In the genomic region with DNA sequence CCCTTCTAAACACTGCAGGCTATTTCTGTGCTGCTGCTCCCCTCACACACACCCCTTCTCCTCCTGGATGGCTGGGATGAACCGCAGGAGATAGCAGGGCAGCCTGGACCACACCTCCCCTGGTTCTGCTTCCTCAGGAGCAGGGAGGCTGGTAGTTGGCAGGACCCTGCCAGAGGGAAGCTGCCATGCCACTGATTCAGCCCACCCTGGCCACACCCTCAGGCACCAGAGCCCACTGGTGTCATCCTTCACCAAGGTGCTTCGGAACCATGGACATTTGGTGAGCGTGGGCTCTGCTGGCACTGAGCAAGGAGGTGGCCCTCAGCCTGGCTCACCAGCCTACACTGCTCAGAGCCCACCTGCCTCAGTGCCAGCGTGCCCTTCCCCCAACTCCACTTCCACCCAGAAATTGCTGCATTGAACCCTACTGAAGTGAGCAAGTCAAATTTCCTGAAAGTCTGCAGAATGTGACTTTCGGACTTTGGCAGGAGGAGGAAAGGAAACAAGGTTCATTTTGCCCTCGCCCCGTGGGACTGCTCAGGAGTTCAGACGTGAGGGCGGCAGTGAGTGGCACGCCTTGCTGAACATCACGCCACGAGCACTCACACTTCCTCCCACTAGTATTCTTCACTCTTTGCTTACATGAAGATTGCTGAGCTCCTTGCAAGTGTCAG, we compare ENCODE assay signal across 9 cellular contexts. TPM values are rescaled to one million over a fixed set of nuclear protein-coding genes. Genes with fewer than 3 reads are reported as not detected.
A peak's percentile ranks its signal among the peaks of the same experiment; 100 is the strongest.
DNase-seq lines count a peak whose midpoint lies in the region; ATAC-seq, FAIRE-seq and TF ChIP-seq lines count a peak whose summit lies in the region.
"Had no signal": no experiment of that assay in that cellular context is flagged by ENCODE, and none has a peak within 500 bp of the region (broad histone marks: within the 10 kb centered on the region; RNA-seq: fewer than 3 reads in every experiment).

No MANE protein-coding gene starts in this region.

- POLR2A ChIA-PET in A549 (lab: Yijun Ruan, JAX): no interaction called here

- no peak for TF ChIP-seq EP300 in A549 (IDR thresholded peaks at IDR 0.05)

- H3F3A ChIP-seq in OCI-LY1 (ENCODE audit: insufficient read depth, low read length): 0 out of 2 replicates have a peak, but pooled peaks cover 13% of the 10 kb centered on the region

- DNase-seq in A549 (ENCODE audit: low read depth in 1 of 2, low spot score in 1 of 2) (no peak), fibroblast of lung (ENCODE audit: low read depth in 2 of 2) (no peak), neural crest cell (ENCODE audit: low read depth, low spot score) (no peak), GM20000 (ENCODE audit: low spot score) (no peak), ureter (ENCODE audit: low spot score) (no peak)
- no peak for DNase-seq in activated CD4-positive, CD25-positive, alpha-beta regulatory T cell treated with anti-CD3 and anti-CD28 coated beads, Interleukin-2, amount 50 U/mL, for 72 hours

- peak overlapping the region; percentile 72 for H3K4me2 ChIP-seq in A549
- H3K4me2 ChIP-seq in OCI-LY1 (ENCODE audit: low read length): peak overlapping the region; percentile 66
- H3K4me2 ChIP-seq in fibroblast of lung (ENCODE audit: extremely low read depth, insufficient read depth, low read length): peak overlapping the region; percentile 99

- CTCF ChIA-PET in A549 (lab: Yijun Ruan, JAX): interaction anchor here (0.6 to 1.2 kb wide), 3 partner anchors 9 to 22 kb away, joined by 3 to 4 read pairs (median 3); no protein-coding TSS in a partner anchor

- H3K27me3 Mint-ChIP-seq in neural crest cell (ENCODE audit: low read depth): no peaks in the 10 kb centered on the region

- no peak for TF ChIP-seq RAD21 in A549 (conservative IDR thresholded peaks at IDR 0.05 in 1 of 2, IDR thresholded peaks at IDR 0.05 in 1 of 2)

- peak overlapping the region; percentile 76 for H3K27ac Mint-ChIP-seq in neural crest cell (ENCODE audit: unreplicated experiment)

- no peaks in the 10 kb centered on the region for H3K9me2 ChIP-seq in OCI-LY1 (ENCODE audit: low read depth, low read length)

- no peak for TF ChIP-seq POLR2A in A549 (IDR thresholded peaks at IDR 0.05; ENCODE audit: low read length)

- H3K79me2 ChIP-seq in OCI-LY1 (ENCODE audit: insufficient read depth, low read length) (no peaks in the 10 kb centered on the region), fibroblast of lung (ENCODE audit: control insufficient read depth, insufficient read depth, low read length) (no peaks in the 10 kb centered on the region)

- ATAC-seq in A549 (peak; percentile 41 to 65; a peak in 4 of 6 replicates), HG03439 (IDR thresholded peaks at IDR 0.05; ENCODE audit: unreplicated experiment) (no peak)

- no peaks in the 10 kb centered on the region for H3K9me3 ChIP-seq in A549
- H3K9me3 ChIP-seq in OCI-LY1 (ENCODE audit: low read length): no peaks in the 10 kb centered on the region
- no peaks in the 10 kb centered on the region for H3K9me3 ChIP-seq in fibroblast of lung (ENCODE audit: control insufficient read depth, insufficient read depth, low read depth, low read length)

- TF ChIP-seq CTCF in A549 (IDR thresholded peaks at IDR 0.05) (no peak), OCI-LY1 (IDR thresholded peaks at IDR 0.05; ENCODE audit: low read length) (no peak), fibroblast of lung (conservative IDR thresholded peaks at IDR 0.05 in 1 of 2, IDR thresholded peaks at IDR 0.05 in 1 of 2; ENCODE audit: low read depth in 1 of 2, low read length in 2 of 2) (no peak), neural crest cell (conservative IDR thresholded peaks at IDR 0.05) (no peak), GM20000 (IDR thresholded peaks at IDR 0.05; ENCODE audit: extremely low read depth, missing control alignments) (no peak)

- peak overlapping the region; percentile 76 for H3K4me3 Mint-ChIP-seq in neural crest cell

- H3K36me3 Mint-ChIP-seq in neural crest cell (ENCODE audit: low read depth): no peaks in the 10 kb centered on the region
- H3K36me3 Mint-ChIP-seq: activated naive CD8-positive, alpha-beta T cell had no signal

- H3K27me3 ChIP-seq in OCI-LY1 (ENCODE audit: insufficient read depth, low read length) (no peaks in the 10 kb centered on the region), fibroblast of lung (ENCODE audit: control insufficient read depth, insufficient read depth, low read length) (no peaks in the 10 kb centered on the region)

- H4K20me1 ChIP-seq in OCI-LY1 (ENCODE audit: insufficient read depth, low read length): no peaks in the 10 kb centered on the region
- no peaks in the 10 kb centered on the region for H4K20me1 ChIP-seq in fibroblast of lung (ENCODE audit: control insufficient read depth, extremely low read depth, insufficient read depth, low read length)

- WGBS in A549 (ENCODE audit: missing lambda C conversion rate): 72% methylated on average over 10 of the region's 12 CpGs

- no peaks in the 10 kb centered on the region for H3K9me3 Mint-ChIP-seq in neural crest cell

- no peak overlapping the region for H3K4me3 ChIP-seq in A549
- peak overlapping the region; percentile 25 for H3K4me3 ChIP-seq in OCI-LY1 (ENCODE audit: low read depth, low read length, poor library complexity, severe bottlenecking)
- H3K4me3 ChIP-seq in fibroblast of lung (replicated peaks in 1 of 4; ENCODE audit: control extremely low read depth in 1 of 4, insufficient read depth in 1 of 4, low read depth in 3 of 4, low read length in 4 of 4): peak overlapping the region in 1 of 4 experiments; percentile 54

- peak overlapping the region; percentile 65 for H3K9ac ChIP-seq in OCI-LY1 (ENCODE audit: low read length)
- H3K9ac ChIP-seq in fibroblast of lung (ENCODE audit: insufficient read depth, low read length): peak overlapping the region; percentile 23

- H3K4me1 Mint-ChIP-seq in neural crest cell: peaks cover 76% of the 10 kb centered on the region

- peaks cover 12% of the 10 kb centered on the region for H3K4me1 ChIP-seq in A549
- peaks cover 79% of the 10 kb centered on the region for H3K4me1 ChIP-seq in OCI-LY1 (ENCODE audit: insufficient read depth, low read length, severe bottlenecking)
- peaks cover 11% of the 10 kb centered on the region for H3K4me1 ChIP-seq in fibroblast of lung (ENCODE audit: control insufficient read depth, extremely low read depth, insufficient read depth, low read length)

- H3K36me3 ChIP-seq in OCI-LY1 (ENCODE audit: insufficient read depth, low read length): no peaks in the 10 kb centered on the region
- H3K36me3 ChIP-seq in fibroblast of lung (ENCODE audit: control insufficient read depth, insufficient read depth, low read length): no peaks in the 10 kb centered on the region

- H2AFZ ChIP-seq in OCI-LY1 (ENCODE audit: low read length) (no peak overlapping the region), fibroblast of lung (ENCODE audit: low read length) (peak overlapping the region; percentile 85)

- peak overlapping the region; percentile 50 to 77; a peak in 4 of 6 replicates for H3K27ac ChIP-seq in A549
- H3K27ac ChIP-seq in OCI-LY1 (ENCODE audit: low read depth, low read length, poor library complexity, severe bottlenecking): peak overlapping the region; percentile 92
- H3K27ac ChIP-seq in fibroblast of lung (ENCODE audit: insufficient read depth, low read length): no peak overlapping the region

- FAIRE-seq in A549 (lab: Jason Lieb, UNC): no peak

TF ChIP-seq in A549, 52 proteins besides CTCF, POLR2A, EP300 and RAD21:
- TF ChIP-seq SMC3 (IDR thresholded peaks at IDR 0.05) (no peak), CHD2 (IDR thresholded peaks at IDR 0.05; ENCODE audit: low read length, partially characterized antibody) (no peak), HOXA7 (CRISPR knock-in tag; IDR thresholded peaks at IDR 0.05) (no peak)

RNA-seq across cellular contexts. Expression of a gene that starts 26.3 kb away (rescaled TPM):
- 1.4 and 2.1 TPM in 2 replicates for polyA plus RNA-seq in A549 (2011; rRNA removed)
- 0.49 and 0.76 TPM in 2 replicates for polyA plus RNA-seq in A549 (2012; cell fraction: cytosol; rRNA removed)
- 2.0 and 2.5 TPM in 2 replicates for polyA plus RNA-seq in A549 (2012; cell fraction: nucleus; rRNA removed)
- 0.39 to 1.6 TPM (median 1.3 TPM) in 3 replicates for polyA plus RNA-seq in A549 (2017; fragmentation: RNase III; extraction: RNeasy Plus Mini Kit Qiagen cat#74134 plus additional on column Dnase treatment)
- 2.9 and 3.1 TPM in 2 replicates for polyA minus RNA-seq in A549 (2011; rRNA and poly(A)+ RNA removed)
- total RNA-seq in fibroblast of lung: 8.6 and 9.5 TPM in 2 replicates
- 2.2 TPM in 2 replicates for polyA plus RNA-seq in fibroblast of lung
- 1.4 and 2.1 TPM in 2 replicates for polyA plus RNA-seq in fibroblast of lung (2012)
- 6.4 and 13.5 TPM in 2 replicates for polyA minus RNA-seq in fibroblast of lung (ENCODE audit: low replicate concordance)
- 18.0 and 23.0 TPM in 2 replicates for total RNA-seq in neural crest cell
- total RNA-seq in ureter: 8.3 TPM

RNA-seq across cellular contexts. Expression of a gene that starts 43.4 kb away (rescaled TPM):
- polyA plus RNA-seq in A549 (2011; rRNA removed): 216 and 306 TPM in 2 replicates
- 236 and 276 TPM in 2 replicates for polyA plus RNA-seq in A549 (2012; cell fraction: cytosol; rRNA removed)
- polyA plus RNA-seq in A549 (2012; cell fraction: nucleus; rRNA removed): 45.5 and 75.3 TPM in 2 replicates
- 343 to 380 TPM (median 374 TPM) in 3 replicates for polyA plus RNA-seq in A549 (2017; fragmentation: RNase III; extraction: RNeasy Plus Mini Kit Qiagen cat#74134 plus additional on column Dnase treatment)
- 36.6 and 50.6 TPM in 2 replicates for polyA minus RNA-seq in A549 (2011; rRNA and poly(A)+ RNA removed)
- 162 and 174 TPM in 2 replicates for total RNA-seq in fibroblast of lung
- polyA plus RNA-seq in fibroblast of lung: 434 and 465 TPM in 2 replicates
- 342 and 345 TPM in 2 replicates for polyA plus RNA-seq in fibroblast of lung (2012)
- 9.0 and 17.0 TPM in 2 replicates for polyA minus RNA-seq in fibroblast of lung (ENCODE audit: low replicate concordance)
- 229 and 234 TPM in 2 replicates for total RNA-seq in neural crest cell
- total RNA-seq in ureter: 157 TPM
